ENCODE assay signal across 22 cellular contexts in genomic region chr7:47507514-47507913, GRCh38.
DNase-seq lines count a peak whose midpoint lies in the region; ATAC-seq and TF ChIP-seq lines count a peak whose summit lies in the region.
"Had no signal": no experiment of that assay in that cellular context is flagged by ENCODE, and none has a peak within 500 bp of the region (broad histone marks: within the 10 kb centered on the region; RNA-seq: fewer than 3 reads in every experiment).

No MANE protein-coding gene starts in this region.

- no TSS peak for BruUV-seq in IMR-90 (replicated peaks; lab: Mats Ljungman, UMichigan)

- H3K4me1 ChIP-seq in IMR-90 (ENCODE audit: control insufficient read depth, insufficient read depth, low read length) (peaks cover 41% of the 10 kb centered on the region), ectodermal cell (ENCODE audit: control insufficient read depth, insufficient read depth, low read length) (peaks cover 53% of the 10 kb centered on the region), mesenchymal stem cell (ENCODE audit: control insufficient read depth, insufficient read depth, low read depth, low read length) (peaks cover 37% of the 10 kb centered on the region), trophoblast cell (ENCODE audit: control insufficient read depth in 1 of 2, insufficient read depth in 2 of 2, low read length in 2 of 2) (peaks cover 48 to 52% of the 10 kb centered on the region in 2 experiments), vagina (peaks cover 27% of the 10 kb centered on the region), GM23338 (ENCODE audit: insufficient read depth) (no peaks in the 10 kb centered on the region)

- H4K20me1 ChIP-seq in IMR-90 (ENCODE audit: insufficient read depth, low read length) (peaks cover 33% of the 10 kb centered on the region; the same call in 1 of the 2 replicates), GM23338 (replicated peaks; ENCODE audit: insufficient read depth) (peaks cover 6% of the 10 kb centered on the region; the same call in 1 of the 2 replicates)

- no peak overlapping the region for H4K12ac ChIP-seq in trophoblast cell (ENCODE audit: low read depth, low read length)

- H2AFZ ChIP-seq in IMR-90 (replicated peaks; ENCODE audit: low read length, poor library complexity) (no peak overlapping the region), mesenchymal stem cell (ENCODE audit: low read depth, low read length) (no peak overlapping the region), trophoblast cell (ENCODE audit: insufficient read depth, low read length, poor library complexity) (no peak overlapping the region), GM23338 (no peak overlapping the region)

- H3K4me3 ChIP-seq in IMR-90 (ENCODE audit: insufficient read depth, low read depth, low read length) (no peak overlapping the region), ectodermal cell (ENCODE audit: insufficient read depth, low read depth, low read length) (no peak overlapping the region), mesenchymal stem cell (ENCODE audit: insufficient read depth in 1 of 2, low read depth in 1 of 2, low read length in 2 of 2) (no peak overlapping the region), trophoblast cell (ENCODE audit: low read depth, low read length) (no peak overlapping the region), vagina (no peak overlapping the region), GM23338 (no peak overlapping the region)
- H3K4me3 ChIP-seq: ascending aorta, BLaER1, colonic mucosa had no signal

- no peak overlapping the region for H3K27ac Mint-ChIP-seq in GM23338
- H3K27ac Mint-ChIP-seq: activated naive CD4-positive, alpha-beta T cell treated with anti-CD3 and anti-CD28 coated beads, Interleukin-2, amount 50 U/mL, for 72 hours had no signal

- H3K4me1 Mint-ChIP-seq in GM23338 = peaks cover 17% of the 10 kb centered on the region

- H3K27ac ChIP-seq in IMR-90 (ENCODE audit: insufficient read depth, low read length) = no peak overlapping the region
- peak overlapping the region; percentile 78 for H3K27ac ChIP-seq in ectodermal cell (ENCODE audit: insufficient read depth, low read depth, low read length, poor library complexity, severe bottlenecking)
- no peak overlapping the region for H3K27ac ChIP-seq in mesenchymal stem cell (ENCODE audit: low read length, poor library complexity, severe bottlenecking)
- peak overlapping the region; percentile 67 for H3K27ac ChIP-seq in trophoblast cell (ENCODE audit: low read depth, low read length)
- H3K27ac ChIP-seq in vagina = no peak overlapping the region
- H3K27ac ChIP-seq in GM23338 (ENCODE audit: low read depth) = no peak overlapping the region
- H3K27ac ChIP-seq: ascending aorta, BLaER1, colonic mucosa had no signal

- H3K56ac ChIP-seq in IMR-90 (ENCODE audit: extremely low read depth, insufficient read depth, low read length) = no peak overlapping the region

- peak overlapping the region; percentile 55 for H4K91ac ChIP-seq in IMR-90 (ENCODE audit: insufficient read depth, low read depth, low read length)
- H4K91ac ChIP-seq in mesenchymal stem cell (ENCODE audit: low read length) = peak overlapping the region; percentile 8
- peak overlapping the region; percentile 62 for H4K91ac ChIP-seq in trophoblast cell (ENCODE audit: low read depth, low read length)

- no peak for TF ChIP-seq RAD21 in IMR-90 (IDR thresholded peaks at IDR 0.05; ENCODE audit: low read length)

- H4K8ac ChIP-seq in IMR-90 (ENCODE audit: low read depth in 2 of 2, low read length in 2 of 2) (peak overlapping the region in 1 of 2 experiments; percentile 25; a peak in 1 of 4 replicates), mesenchymal stem cell (ENCODE audit: low read length) (no peak overlapping the region), trophoblast cell (ENCODE audit: low read depth, low read length) (peak overlapping the region; percentile 20)

- H3K4ac ChIP-seq in IMR-90 (ENCODE audit: low read depth, low read length) = peak overlapping the region; percentile 51
- peak overlapping the region in 1 of 2 experiments; percentile 76 for H3K4ac ChIP-seq in mesenchymal stem cell (ENCODE audit: low read depth in 1 of 2, low read length in 2 of 2)
- H3K4ac ChIP-seq in trophoblast cell (ENCODE audit: low read depth, low read length) = peak overlapping the region; percentile 3

- POLR2A ChIA-PET in IMR-90 (lab: Charles Lee; ENCODE audit: unreplicated experiment) = no interaction called here

- DNase-seq in IMR-90 (no peak), mesenchymal stem cell (no peak), trophoblast cell (no peak), vagina (ENCODE audit: extremely low spot score in 2 of 2) (no peak), NCI-H1694 treated with DMSO at 0.1 percent for 48 hours (lab: John Stamatoyannopoulos, UW) (no peak), SIG-M5 treated with dmso at 0.1 percent for 504 hours (lab: John Stamatoyannopoulos, UW; ENCODE audit: unreplicated experiment) (no peak), GM23338 (ENCODE audit: low spot score) (no peak)
- DNase-seq: activated CD8-positive, alpha-beta memory T cell treated with anti-CD3 and anti-CD28 coated beads for 24 hours; Calu3; colonic mucosa; H9; hypothalamus; mammary epithelial cell; NCI-H1105 treated with DMSO at 0.1 percent for 48 hours; NCI-H510A; NK-92 treated with Interleukin-12 subunit alpha and Interleukin-12 subunit beta, amount 100 ng/mL, for 24 hours; T-helper 9 cell had no signal

- TF ChIP-seq CTCF in IMR-90 (conservative IDR thresholded peaks at IDR 0.05; ENCODE audit: low read depth, low read length) (no peak), vagina (IDR thresholded peaks at IDR 0.05) (no peak), GM23338 (conservative IDR thresholded peaks at IDR 0.05; ENCODE audit: low read depth in 2 of 2) (no peak)

- H3K18ac ChIP-seq in IMR-90 (ENCODE audit: low read depth, low read length) (peak overlapping the region; percentile 7; the same call in 1 of the 2 replicates), mesenchymal stem cell (ENCODE audit: low read depth in 1 of 2, low read length in 2 of 2) (peak overlapping the region; percentile 40 to 85), trophoblast cell (ENCODE audit: low read length) (peak overlapping the region; percentile 84)

- H3K9me3 ChIP-seq in IMR-90 (ENCODE audit: control insufficient read depth, insufficient read depth, low read length) = no peaks in the 10 kb centered on the region
- H3K9me3 ChIP-seq in ectodermal cell (ENCODE audit: control insufficient read depth, low read length) = no peaks in the 10 kb centered on the region
- H3K9me3 ChIP-seq in mesenchymal stem cell (ENCODE audit: control insufficient read depth, low read length) = no peaks in the 10 kb centered on the region
- H3K9me3 ChIP-seq in trophoblast cell (ENCODE audit: insufficient read depth, low read depth, low read length) = peaks cover 4% of the 10 kb centered on the region
- H3K9me3 ChIP-seq in vagina = no peaks in the 10 kb centered on the region
- H3K9me3 ChIP-seq: ascending aorta, colonic mucosa had no signal

- dilution Hi-C loops in IMR-90 (cut with HindIII; ENCODE audit: low sequenced_read_pairs, unreplicated experiment) = no loop called here

- H2BK15ac ChIP-seq in IMR-90 (ENCODE audit: low read depth, low read length) (no peak overlapping the region), mesenchymal stem cell (ENCODE audit: low read depth, poor library complexity, severe bottlenecking) (no peak overlapping the region)

- no peak overlapping the region for H3K9ac ChIP-seq in IMR-90 (ENCODE audit: low read depth, low read length)
- H3K9ac ChIP-seq in mesenchymal stem cell (ENCODE audit: low read length) = no peak overlapping the region
- no peak overlapping the region for H3K9ac ChIP-seq in trophoblast cell (ENCODE audit: low read length)
- H3K9ac ChIP-seq: BLaER1 had no signal

- H3K14ac ChIP-seq in IMR-90 (replicated peaks; ENCODE audit: low read depth, low read length) = peak overlapping the region; percentile 54; the same call in 1 of the 2 replicates
- peak overlapping the region in 1 of 2 experiments; percentile 94 for H3K14ac ChIP-seq in mesenchymal stem cell (ENCODE audit: low read length in 2 of 2)
- H3K14ac ChIP-seq in trophoblast cell (ENCODE audit: low read length) = peak overlapping the region; percentile 35

- H3K4me2 ChIP-seq in IMR-90 (ENCODE audit: low read depth, low read length) (no peak overlapping the region), mesenchymal stem cell (ENCODE audit: low read length, poor library complexity, severe bottlenecking) (no peak overlapping the region), trophoblast cell (ENCODE audit: low read length) (no peak overlapping the region), GM23338 (no peak overlapping the region)
- H3K4me2 ChIP-seq: BLaER1 had no signal

- H2AK5ac ChIP-seq in IMR-90 (ENCODE audit: low read depth, low read length) (peak overlapping the region; percentile 29), mesenchymal stem cell (ENCODE audit: low read length, severe bottlenecking) (no peak overlapping the region), trophoblast cell (ENCODE audit: low read length) (peak overlapping the region; percentile 26)

- H3K9me3 Mint-ChIP-seq in GM23338 = no peaks in the 10 kb centered on the region; the same call in 2 of the 3 replicates
- H3K9me3 Mint-ChIP-seq: activated naive CD4-positive, alpha-beta T cell treated with anti-CD3 and anti-CD28 coated beads, Interleukin-2, amount 50 U/mL, for 72 hours; H9 had no signal

- H3K23ac ChIP-seq in IMR-90 (ENCODE audit: low read depth, low read length) = peak overlapping the region; percentile 33; the same call in 1 of the 2 replicates
- H3K23ac ChIP-seq in mesenchymal stem cell (ENCODE audit: low read length in 2 of 2) = peak overlapping the region in 1 of 2 experiments; percentile 80
- H3K23ac ChIP-seq in trophoblast cell (ENCODE audit: low read length) = no peak overlapping the region

- intact Hi-C loops in IMR-90 (cut with micrococcal nuclease) (no loop called here), vagina (cut with DNase I) (no loop called here)

- H3K4me3 Mint-ChIP-seq in GM23338 = no peak overlapping the region
- H3K4me3 Mint-ChIP-seq: H9 had no signal

- in situ Hi-C loops in IMR-90 (cut with MboI; ENCODE audit: low sequenced_read_pairs) = no loop called here

- no peaks in the 10 kb centered on the region for H3K9me2 ChIP-seq in GM23338 (ENCODE audit: insufficient read depth)

- no peak for ATAC-seq in IMR-90 (ENCODE audit: low read depth)
- no peak for ATAC-seq in GM23338
- ATAC-seq: activated CD4-positive, CD25-positive, alpha-beta regulatory T cell treated with anti-CD3 and anti-CD28 coated beads, Interleukin-2, amount 50 U/mL, for 24 hours; activated naive CD4-positive, alpha-beta T cell treated with anti-CD3 and anti-CD28 coated beads, Interleukin-2, amount 50 U/mL, for 72 hours had no signal

- no peaks in the 10 kb centered on the region for H3F3A ChIP-seq in GM23338 (replicated peaks; ENCODE audit: low read depth)

- 89% methylated on average over 4 of the region's 9 CpGs; no CpG with 5 or more reads in 1 of the 2 experiments for WGBS in IMR-90 (ENCODE audit: extremely low coverage in 2 of 2, insufficient read length in 1 of 2), 2 experiments
- 49 to 52% methylated on average over 9 of the region's 9 CpGs for WGBS in ectodermal cell, 2 experiments
- 97% methylated on average over 7 of the region's 9 CpGs for WGBS in mesenchymal stem cell
- WGBS in trophoblast cell (ENCODE audit: extremely low coverage, insufficient coverage, insufficient read length) = no CpG with 5 or more reads among the region's 9 CpGs

- H2AK9ac ChIP-seq in IMR-90 (replicated peaks; ENCODE audit: low read depth, low read length, poor library complexity) = peak overlapping the region; percentile 78

- no peak overlapping the region for H2BK5ac ChIP-seq in IMR-90 (ENCODE audit: low read depth, low read length, poor library complexity, severe bottlenecking)
- no peak overlapping the region for H2BK5ac ChIP-seq in mesenchymal stem cell (ENCODE audit: low read depth, low read length, poor library complexity, severe bottlenecking)
- peak overlapping the region; percentile 62 for H2BK5ac ChIP-seq in trophoblast cell (ENCODE audit: low read depth, low read length, poor library complexity)

- H4K5ac ChIP-seq in IMR-90 (ENCODE audit: low read depth, low read length) = no peak overlapping the region

- H3K27me3 ChIP-seq in IMR-90 (ENCODE audit: control insufficient read depth, insufficient read depth, low read length) (no peaks in the 10 kb centered on the region), ectodermal cell (ENCODE audit: control insufficient read depth, insufficient read depth, low read length, poor library complexity, severe bottlenecking) (no peaks in the 10 kb centered on the region), mesenchymal stem cell (ENCODE audit: control insufficient read depth in 1 of 2, insufficient read depth in 1 of 2, low read length in 2 of 2) (peaks cover 0 to 6% of the 10 kb centered on the region in 2 experiments), trophoblast cell (ENCODE audit: insufficient read depth, low read length) (no peaks in the 10 kb centered on the region), vagina (no peaks in the 10 kb centered on the region), GM23338 (ENCODE audit: insufficient read depth) (no peaks in the 10 kb centered on the region)
- H3K27me3 ChIP-seq: ascending aorta, BLaER1, colonic mucosa had no signal

- no peak for TF ChIP-seq POLR2A in IMR-90 (IDR thresholded peaks at IDR 0.05; ENCODE audit: low read depth, low read length)
- no peak for TF ChIP-seq POLR2A in vagina (IDR thresholded peaks at IDR 0.05)

- H3K36me3 Mint-ChIP-seq in GM23338 (ENCODE audit: low read depth) = peaks cover 10% of the 10 kb centered on the region; the same call in 1 of the 3 replicates
- H3K36me3 Mint-ChIP-seq: activated naive CD4-positive, alpha-beta T cell treated with anti-CD3 and anti-CD28 coated beads, Interleukin-2, amount 50 U/mL, for 72 hours had no signal

- H3K36me3 ChIP-seq in IMR-90 (ENCODE audit: control insufficient read depth, insufficient read depth, low read length) = peaks cover 40% of the 10 kb centered on the region
- no peaks in the 10 kb centered on the region for H3K36me3 ChIP-seq in ectodermal cell (ENCODE audit: control insufficient read depth, insufficient read depth, low read length)
- peaks cover 0 to 59% of the 10 kb centered on the region in 2 experiments for H3K36me3 ChIP-seq in mesenchymal stem cell (ENCODE audit: control insufficient read depth in 1 of 2, insufficient read depth in 2 of 2, low read depth in 1 of 2, low read length in 2 of 2)
- H3K36me3 ChIP-seq in trophoblast cell (ENCODE audit: control insufficient read depth in 1 of 2, insufficient read depth in 2 of 2, low read length in 2 of 2) = peaks cover 57 to 63% of the 10 kb centered on the region in 2 experiments
- H3K36me3 ChIP-seq in vagina = no peaks in the 10 kb centered on the region
- H3K36me3 ChIP-seq in GM23338 (ENCODE audit: insufficient read depth) = no peaks in the 10 kb centered on the region
- H3K36me3 ChIP-seq: ascending aorta, colonic mucosa had no signal

- no peak overlapping the region for H2BK120ac ChIP-seq in IMR-90 (ENCODE audit: low read depth, low read length)
- no peak overlapping the region for H2BK120ac ChIP-seq in mesenchymal stem cell (ENCODE audit: low read depth, low read length)
- H2BK120ac ChIP-seq in trophoblast cell (ENCODE audit: insufficient read depth, low read length, poor library complexity) = peak overlapping the region; percentile 27

- H3K79me1 ChIP-seq in IMR-90 (ENCODE audit: low read depth in 1 of 2, low read length in 2 of 2) = peaks cover 51 to 98% of the 10 kb centered on the region in 2 experiments
- H3K79me1 ChIP-seq in mesenchymal stem cell (replicated peaks; ENCODE audit: low read length, poor library complexity, severe bottlenecking) = peaks cover 60% of the 10 kb centered on the region
- peaks cover 35% of the 10 kb centered on the region for H3K79me1 ChIP-seq in trophoblast cell (ENCODE audit: low read length)

- CTCF ChIA-PET in IMR-90 (lab: Yijun Ruan, JAX) = no interaction called here

- H3K79me2 ChIP-seq in trophoblast cell (ENCODE audit: control insufficient read depth, insufficient read depth, low read length, poor library complexity) (peaks cover 29% of the 10 kb centered on the region), GM23338 (replicated peaks; ENCODE audit: insufficient read depth) (peaks cover 2% of the 10 kb centered on the region; the same call in 1 of the 2 replicates)

- H3K27me3 Mint-ChIP-seq in GM23338 (ENCODE audit: insufficient read depth, low read depth, poor library complexity) = peaks cover 4% of the 10 kb centered on the region

- H3K9me1 ChIP-seq in IMR-90 (ENCODE audit: insufficient read depth, low read length) = peaks cover 66% of the 10 kb centered on the region

- H2BK12ac ChIP-seq in mesenchymal stem cell (ENCODE audit: low read length in 2 of 2) (peak overlapping the region in 1 of 2 experiments; percentile 79), trophoblast cell (ENCODE audit: low read length) (peak overlapping the region; percentile 42)

- H2BK20ac ChIP-seq in IMR-90 (ENCODE audit: low read depth, low read length) = peak overlapping the region; percentile 22; the same call in 1 of the 2 replicates

Comparison
In these comparisons a context has a peak if more than half of its experiments do, and no peak if none do; other contexts are left out.
1. H3K18ac ChIP-seq: peak in every context shown above with its lines; median percentile 84 in trophoblast cell; 62 in mesenchymal stem cell; 7 in IMR-90.
2. H3K27ac ChIP-seq: peak in ectodermal cell (single experiment) and trophoblast cell (single experiment); none in IMR-90 (single experiment), mesenchymal stem cell (single experiment), vagina (single experiment) and GM23338 (single experiment).
3. H4K91ac ChIP-seq: peak in every context shown above with its lines; median percentile 62 in trophoblast cell; 55 in IMR-90; 8 in mesenchymal stem cell.